Comparison of ENCODE assay signal across 12 cellular contexts in the genomic region with DNA sequence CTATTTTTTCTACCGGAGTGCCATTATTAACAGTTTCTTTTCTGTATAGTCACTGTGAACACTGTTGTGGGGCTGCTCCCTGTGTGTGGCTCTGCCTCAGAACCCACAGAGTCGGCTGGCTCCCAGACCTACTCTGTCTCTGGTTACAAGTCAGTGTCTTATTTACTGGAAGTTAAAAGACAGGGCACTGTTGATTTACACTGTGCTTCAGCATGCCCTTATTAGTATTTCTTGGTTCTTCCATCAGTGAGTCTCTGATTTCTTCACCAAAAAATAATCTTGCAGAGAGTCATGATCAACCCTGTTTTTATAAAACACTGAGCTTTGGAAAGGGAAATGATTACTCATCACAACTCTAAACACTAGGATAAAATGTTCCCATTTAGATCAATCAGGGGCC.
A peak's percentile ranks its signal among the peaks of the same experiment; 100 is the strongest.
DNase-seq lines count a peak whose midpoint lies in the region; TF ChIP-seq lines count a peak whose summit lies in the region.
"Had no signal": no experiment of that assay in that cellular context is flagged by ENCODE, and none has a peak within 500 bp of the region (broad histone marks: within the 10 kb centered on the region; RNA-seq: fewer than 3 reads in every experiment).

No MANE protein-coding gene starts in this region.

- in situ Hi-C loops in mammary epithelial cell (cut with MboI; ENCODE audit: low sequenced_read_pairs in 2 of 2): no loop called here

- peaks cover 56% of the 10 kb centered on the region for H3K4me1 Mint-ChIP-seq in activated naive CD8-positive, alpha-beta T cell (ENCODE audit: low read depth)
- peaks cover 31% of the 10 kb centered on the region for H3K4me1 Mint-ChIP-seq in activated naive CD8-positive, alpha-beta T cell treated with anti-CD3 and anti-CD28 coated beads for 36 hours
- H3K4me1 Mint-ChIP-seq in mesothelial cell of epicardium: peaks cover 6% of the 10 kb centered on the region
- peaks cover 18% of the 10 kb centered on the region for H3K4me1 Mint-ChIP-seq in CD14-positive monocyte

- no peak overlapping the region for H3K9ac ChIP-seq in mammary epithelial cell (ENCODE audit: insufficient read depth, low read length)
- H3K9ac ChIP-seq: parathyroid adenoma had no signal

- H3K4me2 ChIP-seq in mammary epithelial cell (ENCODE audit: insufficient read depth, low read depth, low read length): no peak overlapping the region

- dilution Hi-C loops in mammary epithelial cell (cut with HindIII; ENCODE audit: low sequenced_read_pairs): no loop called here

- peaks cover 13% of the 10 kb centered on the region for H3K79me2 ChIP-seq in mammary epithelial cell (ENCODE audit: insufficient read depth, low read length)

- H3K4me1 ChIP-seq in mammary epithelial cell (ENCODE audit: insufficient read depth, low read length) (peaks cover 25% of the 10 kb centered on the region), vagina (peaks cover 35% of the 10 kb centered on the region)

- TF ChIP-seq CTCF in mammary epithelial cell (conservative IDR thresholded peaks at IDR 0.05 in 1 of 2, IDR thresholded peaks at IDR 0.05 in 1 of 2; ENCODE audit: extremely low read depth in 1 of 2, insufficient read depth in 1 of 2, low read depth in 1 of 2, low read length in 2 of 2): no peak
- no peak for TF ChIP-seq CTCF in mesothelial cell of epicardium (IDR thresholded peaks at IDR 0.05; ENCODE audit: unreplicated experiment)
- TF ChIP-seq CTCF in vagina (IDR thresholded peaks at IDR 0.05): no peak
- TF ChIP-seq CTCF in CD14-positive monocyte (IDR thresholded peaks at IDR 0.05): no peak

- peak overlapping the region; percentile 23 for H3K27ac Mint-ChIP-seq in activated naive CD8-positive, alpha-beta T cell
- no peak overlapping the region for H3K27ac Mint-ChIP-seq in activated naive CD8-positive, alpha-beta T cell treated with anti-CD3 and anti-CD28 coated beads for 36 hours
- peak overlapping the region; percentile 13 for H3K27ac Mint-ChIP-seq in mesothelial cell of epicardium
- H3K27ac Mint-ChIP-seq in CD14-positive monocyte: peak overlapping the region in 1 of 7 donors; percentile 11
- H3K27ac Mint-ChIP-seq: activated T-helper 2 cell treated with anti-CD3 and anti-CD28 coated beads, Interferon-gamma antibody, Interleukin-2, Interleukin-4, amounts not matched to agents 10 μg/mL and 5 μg/mL and 100 μg/mL, durations not matched to agents 14 hours and 24 hours and 36 hours; B cell had no signal

- H4K20me1 ChIP-seq in mammary epithelial cell (ENCODE audit: insufficient read depth, low read length): no peaks in the 10 kb centered on the region

- no peaks in the 10 kb centered on the region for H3K27me3 Mint-ChIP-seq in activated naive CD8-positive, alpha-beta T cell
- no peaks in the 10 kb centered on the region for H3K27me3 Mint-ChIP-seq in activated naive CD8-positive, alpha-beta T cell treated with anti-CD3 and anti-CD28 coated beads for 36 hours
- H3K27me3 Mint-ChIP-seq in mesothelial cell of epicardium (ENCODE audit: low read depth) (no peaks in the 10 kb centered on the region), CD14-positive monocyte (ENCODE audit: low read depth in 3 of 3) (peaks cover 0 to 2% (median 0%) of the 10 kb centered on the region in 3 donors)
- H3K27me3 Mint-ChIP-seq: B cell had no signal

- H3K27me3 ChIP-seq in mammary epithelial cell (ENCODE audit: insufficient read depth, low read length): no peaks in the 10 kb centered on the region
- no peaks in the 10 kb centered on the region for H3K27me3 ChIP-seq in vagina

- no peak overlapping the region for H3K4me3 Mint-ChIP-seq in activated naive CD8-positive, alpha-beta T cell
- H3K4me3 Mint-ChIP-seq in activated naive CD8-positive, alpha-beta T cell treated with anti-CD3 and anti-CD28 coated beads for 36 hours: no peak overlapping the region
- H3K4me3 Mint-ChIP-seq in mesothelial cell of epicardium: no peak overlapping the region
- H3K4me3 Mint-ChIP-seq in CD14-positive monocyte: no peak overlapping the region
- H3K4me3 Mint-ChIP-seq: B cell had no signal

- H3K4me3 ChIP-seq in mammary epithelial cell (replicated peaks in 1 of 3; ENCODE audit: insufficient read depth in 1 of 3, low read depth in 2 of 3, low read length in 3 of 3) (no peak overlapping the region), vagina (no peak overlapping the region)

- BruUV-seq in mammary epithelial cell (replicated peaks; lab: Mats Ljungman, UMichigan): no TSS peak

- no peak overlapping the region for H3K27ac ChIP-seq in mammary epithelial cell (ENCODE audit: insufficient read depth, low read depth, low read length)
- H3K27ac ChIP-seq in vagina: peak overlapping the region; percentile 0
- H3K27ac ChIP-seq: HL-60, parathyroid adenoma had no signal

- no peak for DNase-seq in activated naive CD8-positive, alpha-beta T cell treated with anti-CD3 and anti-CD28 coated beads for 36 hours
- peak; percentile 30 for DNase-seq in mammary epithelial cell
- no peak for DNase-seq in mesothelial cell of epicardium (ENCODE audit: low spot score in 2 of 2, unreplicated experiment in 2 of 2)
- no peak for DNase-seq in vagina (ENCODE audit: extremely low spot score in 2 of 2)
- DNase-seq in cerebellum (ENCODE audit: low spot score): no peak
- DNase-seq in CD14-positive monocyte (ENCODE audit: low spot score): no peak
- no peak for DNase-seq in COR-L47 (lab: John Stamatoyannopoulos, UW)

- WGBS in mammary epithelial cell (ENCODE audit: low coverage, missing lambda C conversion rate): 83% methylated on average over 2 of the region's 2 CpGs

- no peak for TF ChIP-seq POLR2A in vagina (IDR thresholded peaks at IDR 0.05)

- no peak overlapping the region for H2AFZ ChIP-seq in mammary epithelial cell (ENCODE audit: low read depth, low read length)
- H2AFZ ChIP-seq: parathyroid adenoma had no signal

- peaks cover 27% of the 10 kb centered on the region for H3K36me3 Mint-ChIP-seq in activated naive CD8-positive, alpha-beta T cell
- peaks cover 25% of the 10 kb centered on the region for H3K36me3 Mint-ChIP-seq in activated naive CD8-positive, alpha-beta T cell treated with anti-CD3 and anti-CD28 coated beads for 36 hours
- peaks cover 12% of the 10 kb centered on the region for H3K36me3 Mint-ChIP-seq in mesothelial cell of epicardium
- peaks cover 12 to 24% of the 10 kb centered on the region in 2 donors for H3K36me3 Mint-ChIP-seq in CD14-positive monocyte

- CTCF ChIA-PET in mammary epithelial cell (lab: Charles Lee; ENCODE audit: low non-redundant PET): no interaction called here

- no peaks in the 10 kb centered on the region for H3K9me3 ChIP-seq in mammary epithelial cell (replicated peaks; ENCODE audit: insufficient read depth, low read length)
- no peaks in the 10 kb centered on the region for H3K9me3 ChIP-seq in vagina

- peaks cover 13% of the 10 kb centered on the region for H3K9me3 Mint-ChIP-seq in activated naive CD8-positive, alpha-beta T cell (ENCODE audit: low read depth)
- peaks cover 16% of the 10 kb centered on the region for H3K9me3 Mint-ChIP-seq in activated naive CD8-positive, alpha-beta T cell treated with anti-CD3 and anti-CD28 coated beads for 36 hours
- H3K9me3 Mint-ChIP-seq in mesothelial cell of epicardium (peaks cover 13% of the 10 kb centered on the region), CD14-positive monocyte (peaks cover 5 to 14% (median 12%) of the 10 kb centered on the region in 7 donors)

- intact Hi-C loops in mammary epithelial cell (cut with micrococcal nuclease) (no loop called here), vagina (cut with DNase I) (no loop called here), CD14-positive monocyte (cut with micrococcal nuclease) (no loop called here)

- H3K36me3 ChIP-seq in mammary epithelial cell (ENCODE audit: insufficient read depth, low read length) (no peaks in the 10 kb centered on the region), vagina (no peaks in the 10 kb centered on the region)
